In genomic region chr12:53952335-53952694, GRCh38 we compare ENCODE assay signal across 1 cellular context.
TF ChIP-seq lines count a peak whose summit lies in the region.

No MANE protein-coding gene starts in this region.

TF ChIP-seq in HCT116, 20 proteins besides CTCF, POLR2A, EP300 and RAD21:
- TF ChIP-seq CBX3 (IDR thresholded peaks at IDR 0.05; ENCODE audit: low read depth) (no peak), SP1 (IDR thresholded peaks at IDR 0.05; ENCODE audit: low read depth) (no peak), EZH2 (IDR thresholded peaks at IDR 0.05) (no peak), JUND (IDR thresholded peaks at IDR 0.05) (no peak), ZNF274 (IDR thresholded peaks at IDR 0.05; ENCODE audit: low read depth, low read length) (no peak), SIN3A (IDR thresholded peaks at IDR 0.05; ENCODE audit: low read depth) (no peak), REST (IDR thresholded peaks at IDR 0.05; ENCODE audit: low read depth) (no peak), CEBPB (IDR thresholded peaks at IDR 0.05; ENCODE audit: low read depth) (no peak), ZBTB33 (IDR thresholded peaks at IDR 0.05; ENCODE audit: extremely low read depth, insufficient replicate concordance, low read length) (no peak), YY1 (IDR thresholded peaks at IDR 0.05; ENCODE audit: extremely low read depth, insufficient replicate concordance, low read depth, low read length) (no peak), ATF3 (IDR thresholded peaks at IDR 0.05) (no peak), ELF1 (IDR thresholded peaks at IDR 0.05; ENCODE audit: borderline replicate concordance, low read depth) (no peak), EZH2phosphoT487 (IDR thresholded peaks at IDR 0.05; ENCODE audit: borderline replicate concordance) (no peak)
